In genomic region chr9:126325779-126326178, GRCh38 we compare ENCODE assay signal across 9 cellular contexts. TPM values are rescaled to one million over a fixed set of nuclear protein-coding genes. Genes with fewer than 3 reads are reported as not detected.
DNase-seq lines count a peak whose midpoint lies in the region; ATAC-seq, FAIRE-seq and TF ChIP-seq lines count a peak whose summit lies in the region.
"Had no signal": no experiment of that assay in that cellular context is flagged by ENCODE, and none has a peak within 500 bp of the region (broad histone marks: within the 10 kb centered on the region; RNA-seq: fewer than 3 reads in every experiment).

No MANE protein-coding gene starts in this region.

- intact Hi-C loops in A673 (cut with micrococcal nuclease; ENCODE audit: unreplicated experiment): no loop called here
- intact Hi-C loops in aorta (cut with DNase I): loop anchor here in 1 of 2 donors (2.0 kb wide), 1 partner anchor 67 kb away; no protein-coding TSS in a partner anchor
- intact Hi-C loops in mucosa of descending colon (cut with DNase I, micrococcal nuclease): no loop called here

- no peak for DNase-seq in A673 (ENCODE audit: low spot score)
- DNase-seq in chondrocyte (ENCODE audit: low spot score): no peak
- no peak for DNase-seq in neural crest cell (ENCODE audit: low read depth, low spot score)
- no peak for DNase-seq in frontal cortex (ENCODE audit: low spot score in 2 of 2)
- no peak for DNase-seq in aorta
- DNase-seq in activated gamma-delta T cell (lab: John Stamatoyannopoulos, UW): no peak
- DNase-seq in mucosa of descending colon: no peak
- DNase-seq: NCI-H526 treated with DMSO at 0.1 percent for 48 hours had no signal

- H3K4me1 Mint-ChIP-seq in chondrocyte (ENCODE audit: low read depth) (peaks cover 33% of the 10 kb centered on the region), neural crest cell (peaks cover 47% of the 10 kb centered on the region)

- peak overlapping the region; percentile 59 for H3K4me3 ChIP-seq in A673 (ENCODE audit: low read depth, low read length, poor library complexity, severe bottlenecking)
- H3K4me3 ChIP-seq in HUES6 (ENCODE audit: low read depth, low read length): peak overlapping the region; percentile 72
- no peak overlapping the region for H3K4me3 ChIP-seq in aorta (ENCODE audit: low read length in 2 of 2)
- H3K4me3 ChIP-seq in mucosa of descending colon: no peak overlapping the region

- no peak for FAIRE-seq in frontal cortex (lab: Jason Lieb, UNC)

- peak overlapping the region; percentile 38 for H3K9ac ChIP-seq in HUES6 (ENCODE audit: low read length)

- H3K27ac Mint-ChIP-seq in chondrocyte (ENCODE audit: unreplicated experiment) (peak overlapping the region; percentile 80), neural crest cell (ENCODE audit: unreplicated experiment) (peak overlapping the region; percentile 96)

- no TSS peak for BruUV-seq in A673 (replicated peaks; lab: Mats Ljungman, UMichigan)

- peak overlapping the region; percentile 85 for H3K27ac ChIP-seq in A673 (ENCODE audit: low read depth, low read length, poor library complexity, severe bottlenecking)
- H3K27ac ChIP-seq in HUES6 (ENCODE audit: low read depth, low read length): no peak overlapping the region
- H3K27ac ChIP-seq in aorta (ENCODE audit: low read depth in 1 of 2, low read length in 2 of 2): no peak overlapping the region

- H3K4me1 ChIP-seq in A673 (ENCODE audit: insufficient read depth, low read length, poor library complexity, severe bottlenecking): peaks cover 6% of the 10 kb centered on the region
- peaks cover 14% of the 10 kb centered on the region for H3K4me1 ChIP-seq in HUES6 (ENCODE audit: control insufficient read depth, insufficient read depth, low read length)
- H3K4me1 ChIP-seq in aorta (ENCODE audit: control insufficient read depth in 1 of 2, insufficient read depth in 2 of 2, low read length in 2 of 2): no peaks in the 10 kb centered on the region
- peaks cover 12% of the 10 kb centered on the region for H3K4me1 ChIP-seq in mucosa of descending colon (ENCODE audit: low read depth)

- H3K4me3 Mint-ChIP-seq in chondrocyte (ENCODE audit: unreplicated experiment): peak overlapping the region; percentile 70
- H3K4me3 Mint-ChIP-seq in neural crest cell: peak overlapping the region; percentile 94

- no peaks in the 10 kb centered on the region for H3K27me3 ChIP-seq in A673 (replicated peaks; ENCODE audit: insufficient read depth, low read depth, low read length, poor library complexity)
- peaks cover 6% of the 10 kb centered on the region for H3K27me3 ChIP-seq in HUES6 (ENCODE audit: control insufficient read depth, insufficient read depth, low read length)
- no peaks in the 10 kb centered on the region for H3K27me3 ChIP-seq in aorta (ENCODE audit: control insufficient read depth in 1 of 2, insufficient read depth in 2 of 2, low read length in 1 of 2)

- POLR2A ChIA-PET in A673 (lab: Charles Lee; ENCODE audit: low non-redundant PET): no interaction called here

- H3K9me3 ChIP-seq in A673 (ENCODE audit: low read depth, low read length, poor library complexity, severe bottlenecking) (peaks cover 5% of the 10 kb centered on the region), HUES6 (ENCODE audit: control insufficient read depth, insufficient read depth, low read depth, low read length) (peaks cover 6% of the 10 kb centered on the region; the same call in 1 of the 2 replicates), aorta (ENCODE audit: control insufficient read depth, low read length) (no peaks in the 10 kb centered on the region), mucosa of descending colon (peaks cover 4% of the 10 kb centered on the region)

- H3K9me3 Mint-ChIP-seq in chondrocyte (ENCODE audit: low read depth): peaks cover 6% of the 10 kb centered on the region
- peaks cover 6% of the 10 kb centered on the region for H3K9me3 Mint-ChIP-seq in neural crest cell

- no peak for TF ChIP-seq CTCF in A673 (conservative IDR thresholded peaks at IDR 0.05; ENCODE audit: low read depth, low read length)
- TF ChIP-seq CTCF in chondrocyte (IDR thresholded peaks at IDR 0.05): no peak
- TF ChIP-seq CTCF in neural crest cell (conservative IDR thresholded peaks at IDR 0.05): no peak
- TF ChIP-seq CTCF in mucosa of descending colon (IDR thresholded peaks at IDR 0.05): no peak

- H3K36me3 ChIP-seq in A673 (ENCODE audit: insufficient read depth, low read length, poor library complexity, severe bottlenecking): no peaks in the 10 kb centered on the region
- no peaks in the 10 kb centered on the region for H3K36me3 ChIP-seq in HUES6 (ENCODE audit: control insufficient read depth, insufficient read depth, low read length)
- no peaks in the 10 kb centered on the region for H3K36me3 ChIP-seq in aorta (ENCODE audit: control insufficient read depth in 1 of 2, insufficient read depth in 2 of 2, low read length in 1 of 2)
- no peaks in the 10 kb centered on the region for H3K36me3 ChIP-seq in mucosa of descending colon (ENCODE audit: low read depth)

- CTCF ChIA-PET in A673 (lab: Charles Lee): no interaction called here

- H3K36me3 Mint-ChIP-seq in chondrocyte (ENCODE audit: low read depth) (peaks cover 2% of the 10 kb centered on the region), neural crest cell (ENCODE audit: low read depth) (peaks cover 17% of the 10 kb centered on the region)

- ATAC-seq in aorta (ENCODE audit: low FRiP score) (no peak), mucosa of descending colon (no peak)

- WGBS in aorta, 2 donors: 92 to 94% methylated on average over 5 of the region's 5 CpGs

- H3K27me3 Mint-ChIP-seq in chondrocyte (ENCODE audit: low read depth): no peaks in the 10 kb centered on the region
- no peaks in the 10 kb centered on the region for H3K27me3 Mint-ChIP-seq in neural crest cell (ENCODE audit: low read depth)

RNA-seq across cellular contexts. Expression of gene MVB12B, which starts 0.8 kb away (rescaled TPM):
- 12.3 and 17.9 TPM in 2 replicates for total RNA-seq in A673 (2021)
- total RNA-seq in chondrocyte: 13.1 to 15.3 TPM (median 13.9 TPM) in 3 replicates
- 65.5 and 68.1 TPM in 2 replicates for total RNA-seq in neural crest cell
- total RNA-seq in frontal cortex: 28.5 TPM
- 10 to 100 TPM; 14.7 to 25.5 TPM for total RNA-seq in aorta
- polyA plus RNA-seq in aorta: 1 to 10 TPM; 2.0 to 4.2 TPM
- 10 to 100 TPM; 16.8 to 26.4 (median 21.6) TPM for total RNA-seq in mucosa of descending colon

Comparison
In these comparisons a context has a peak if more than half of its experiments do, and no peak if none do; other contexts are left out.
1. H3K4me3 ChIP-seq: peak in A673 (single experiment) and HUES6 (single experiment); none in aorta (0 of 2) and mucosa of descending colon (single experiment).